ENCODE assay signal across 8 cellular contexts in the genomic region with DNA sequence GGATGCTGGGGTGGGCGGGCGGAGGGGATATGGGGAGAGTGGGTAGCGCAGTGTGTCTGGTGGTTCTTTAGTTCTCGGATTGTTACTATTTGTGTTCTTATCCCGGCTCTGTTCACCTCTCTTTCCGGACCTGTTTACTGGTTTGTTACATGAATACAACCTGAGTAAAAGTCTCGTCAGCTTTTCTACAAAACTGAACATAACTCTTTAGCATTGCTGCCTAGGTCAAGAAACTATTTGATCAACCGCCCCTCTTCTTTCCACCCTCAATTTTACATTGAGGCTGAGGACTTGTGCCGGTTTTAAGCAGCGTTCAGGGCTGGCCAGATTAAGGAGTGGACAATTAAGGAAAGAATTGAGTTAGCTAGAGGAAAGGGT. TPM values are rescaled to one million over a fixed set of nuclear protein-coding genes. Genes with fewer than 3 reads are reported as not detected.
A peak's percentile ranks its signal among the peaks of the same experiment; 100 is the strongest.
DNase-seq lines count a peak whose midpoint lies in the region; ATAC-seq, FAIRE-seq and TF ChIP-seq lines count a peak whose summit lies in the region.

No MANE protein-coding gene starts in this region.

- no peak for ATAC-seq in GM18873 (IDR thresholded peaks at IDR 0.05; ENCODE audit: low FRiP score, unreplicated experiment)

- H3K27ac ChIP-seq in small intestine (ENCODE audit: low read depth in 1 of 2, low read length in 1 of 2) = peak overlapping the region in 1 of 2 donors; percentile 95

- H3K36me3 ChIP-seq in small intestine (ENCODE audit: control insufficient read depth in 2 of 2, insufficient read depth in 2 of 2, low read length in 2 of 2) = peaks cover 4 to 7% of the 10 kb centered on the region in 2 donors

- no peaks in the 10 kb centered on the region for H3K9me3 Mint-ChIP-seq in mesothelial cell of epicardium

- peaks cover 0 to 2% of the 10 kb centered on the region in 2 donors for H3K27me3 ChIP-seq in small intestine (ENCODE audit: control insufficient read depth in 2 of 2, insufficient read depth in 2 of 2, low read length in 2 of 2)

- H3K4me1 ChIP-seq in small intestine (ENCODE audit: control insufficient read depth in 2 of 2, insufficient read depth in 1 of 2, low read depth in 1 of 2, low read length in 1 of 2) = peaks cover 2 to 5% of the 10 kb centered on the region in 2 donors

- 2 to 5% (median 4%) methylated on average over 10 of the region's 10 CpGs for WGBS in small intestine, 3 donors

- no peak for DNase-seq in GM12865 (ENCODE audit: low read depth)
- no peak for DNase-seq in small intestine
- no peak for DNase-seq in mesothelial cell of epicardium (ENCODE audit: low spot score in 2 of 2, unreplicated experiment in 2 of 2)
- DNase-seq in iPS-NIHi7 (ENCODE audit: extremely low spot score) = no peak
- DNase-seq in hepatic stellate cell (ENCODE audit: low spot score) = no peak

- peaks cover 16% of the 10 kb centered on the region for H3K4me1 Mint-ChIP-seq in mesothelial cell of epicardium

- no peak for FAIRE-seq in small intestine (lab: Jason Lieb, UNC)

- peaks cover 7% of the 10 kb centered on the region for H3K36me3 Mint-ChIP-seq in mesothelial cell of epicardium

- peak overlapping the region; percentile 86 for H3K4me3 ChIP-seq in GM12865 (ENCODE audit: low read depth, low read length)
- H3K4me3 ChIP-seq in WI38 (ENCODE audit: low read depth, low read length) = peak overlapping the region; percentile 81
- peak overlapping the region; percentile 100 for H3K4me3 ChIP-seq in iPS-11a (ENCODE audit: low read depth, low read length)
- peak overlapping the region; percentile 75 to 98 for H3K4me3 ChIP-seq in small intestine (ENCODE audit: low read depth in 1 of 2, low read length in 2 of 2)

- H3K4me3 Mint-ChIP-seq in mesothelial cell of epicardium = no peak overlapping the region

- H3K27me3 Mint-ChIP-seq in mesothelial cell of epicardium (ENCODE audit: low read depth) = peaks cover 26% of the 10 kb centered on the region

- no peak overlapping the region for H3K27ac Mint-ChIP-seq in mesothelial cell of epicardium

- H3K9me3 ChIP-seq in small intestine (ENCODE audit: control insufficient read depth, low read depth) = no peaks in the 10 kb centered on the region

- TF ChIP-seq CTCF in GM12865 (IDR thresholded peaks at IDR 0.05; ENCODE audit: insufficient read depth, low read depth, low read length, missing control alignments) = no peak
- no peak for TF ChIP-seq CTCF in WI38 (IDR thresholded peaks at IDR 0.05; ENCODE audit: low read depth, low read length)
- TF ChIP-seq CTCF in mesothelial cell of epicardium (IDR thresholded peaks at IDR 0.05; ENCODE audit: unreplicated experiment) = no peak

RNA-seq across cellular contexts. Expression of a gene that starts 0.6 kb away (rescaled TPM):
- 10 to 100 TPM; 17.4 to 20.9 (median 18.1) TPM for polyA plus RNA-seq in small intestine
- 21.8 to 22.6 TPM (median 21.9 TPM) in 3 replicates for total RNA-seq in mesothelial cell of epicardium

RNA-seq across cellular contexts. Expression of a gene that starts 59.2 kb away (rescaled TPM):
- polyA plus RNA-seq in small intestine = 10 to 100 TPM; 47.0 to 62.7 (median 56.2) TPM
- total RNA-seq in mesothelial cell of epicardium = 49.4 to 60.5 TPM (median 54.1 TPM) in 3 replicates
